Comparison of ENCODE assay signal across 8 cellular contexts in the genomic region with DNA sequence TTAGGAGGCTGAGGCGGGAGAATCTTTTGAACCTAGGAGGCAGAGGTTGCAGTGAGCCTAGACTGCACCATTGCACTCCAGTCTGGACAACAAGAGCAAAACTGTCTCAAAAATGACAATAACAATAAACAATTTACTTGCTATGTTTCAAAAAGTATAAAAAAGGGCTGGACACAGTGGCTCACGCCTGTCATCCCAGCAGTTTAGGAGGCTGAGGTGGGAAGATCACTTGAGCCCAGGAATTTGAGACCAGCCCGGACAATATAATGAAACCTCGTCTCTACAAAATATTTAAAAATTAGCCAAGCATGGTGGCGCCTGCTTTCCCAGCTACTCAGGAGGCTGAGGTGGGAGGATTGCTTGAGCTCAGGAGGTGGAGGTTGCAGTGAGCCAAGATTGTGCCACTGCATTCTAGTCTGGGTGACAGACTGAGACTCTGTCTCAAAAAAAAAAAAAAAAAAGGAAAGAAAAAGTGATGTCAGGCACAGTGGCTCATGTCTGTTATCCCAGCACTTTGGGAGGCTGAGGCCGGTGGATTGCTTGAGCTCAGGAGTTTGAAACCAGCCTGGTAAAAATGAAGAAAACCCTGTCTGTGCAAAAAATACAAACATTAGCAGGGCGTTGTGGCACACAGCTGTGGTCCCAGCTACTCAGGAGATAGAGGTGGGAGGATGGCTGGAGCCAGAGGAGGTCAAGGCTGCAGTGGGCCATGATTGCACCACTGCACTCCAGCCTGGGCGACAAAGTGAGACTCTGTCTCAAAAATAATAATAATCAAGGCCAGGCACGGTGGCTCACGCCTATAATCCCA. TPM values are rescaled to one million over a fixed set of nuclear protein-coding genes. Genes with fewer than 3 reads are reported as not detected.
A peak's percentile ranks its signal among the peaks of the same experiment; 100 is the strongest.
DNase-seq lines count a peak whose midpoint lies in the region; ATAC-seq, FAIRE-seq and TF ChIP-seq lines count a peak whose summit lies in the region.
"Not testable (repeated sequence)": the region's sequence is repeated elsewhere in the genome, so short reads cannot be mapped to it uniquely, and the experiment has no call there.

No MANE protein-coding gene starts in this region.

- H3K4ac ChIP-seq in IMR-90 (ENCODE audit: low read depth, low read length), result peak overlapping the region; percentile 78

- H3K4me3 Mint-ChIP-seq in T-helper 1 cell treated with Interleukin-12 subunit alpha and Interleukin-12 subunit beta and Interleukin-4 antibody, amounts not matched to agents 30 μg/mL and 1 μg/mL, for 36 hours; mesothelial cell of epicardium: not testable (repeated sequence)

- peak overlapping the region; percentile 86 for H3K14ac ChIP-seq in IMR-90 (replicated peaks; ENCODE audit: low read depth, low read length)

- H2AK9ac ChIP-seq in IMR-90 (replicated peaks; ENCODE audit: low read depth, low read length, poor library complexity), result not testable (repeated sequence)

- TF ChIP-seq POLR2A in A549 (IDR thresholded peaks at IDR 0.05; ENCODE audit: low read length); IMR-90 (IDR thresholded peaks at IDR 0.05; ENCODE audit: low read depth, low read length); body of pancreas (IDR thresholded peaks at IDR 0.05); esophagus squamous epithelium (IDR thresholded peaks at IDR 0.05); sigmoid colon (IDR thresholded peaks at IDR 0.05); tibial nerve (IDR thresholded peaks at IDR 0.05): not testable (repeated sequence)

- BruUV-seq in IMR-90 (replicated peaks; lab: Mats Ljungman, UMichigan), result not testable (repeated sequence)

- peak overlapping the region; percentile 78; the same call in 2 of the 3 replicates for H2BK15ac ChIP-seq in IMR-90 (ENCODE audit: low read depth, low read length)

- not testable (repeated sequence) for H3K36me3 ChIP-seq in IMR-90 (ENCODE audit: control insufficient read depth, insufficient read depth, low read length); body of pancreas (replicated peaks in 1 of 2; ENCODE audit: insufficient read depth in 1 of 2, low read depth in 2 of 2); esophagus squamous epithelium; sigmoid colon; tibial nerve

- in situ Hi-C loops in IMR-90 (cut with MboI; ENCODE audit: low sequenced_read_pairs), result not testable (repeated sequence)

- intact Hi-C loops in IMR-90 (cut with micrococcal nuclease); body of pancreas (cut with DNase I); esophagus squamous epithelium (cut with DNase I); sigmoid colon (cut with DNase I): not testable (repeated sequence)

- H2AFZ ChIP-seq in IMR-90 (replicated peaks; ENCODE audit: low read length, poor library complexity), result not testable (repeated sequence)

- TF ChIP-seq RAD21 in A549 (conservative IDR thresholded peaks at IDR 0.05 in 1 of 2, IDR thresholded peaks at IDR 0.05 in 1 of 2); IMR-90 (IDR thresholded peaks at IDR 0.05; ENCODE audit: low read length): not testable (repeated sequence)

- H3K4me3 ChIP-seq in A549; IMR-90 (ENCODE audit: insufficient read depth, low read depth, low read length); body of pancreas; esophagus squamous epithelium; sigmoid colon; tibial nerve: not testable (repeated sequence)

- 72% methylated on average over 10 of the region's 10 CpGs for WGBS in A549 (ENCODE audit: missing lambda C conversion rate)
- 100% methylated on average over 1 of the region's 10 CpGs; no CpG with 5 or more reads in 1 of the 2 experiments for WGBS in IMR-90 (ENCODE audit: extremely low coverage in 2 of 2, insufficient read length in 1 of 2), 2 experiments
- WGBS in body of pancreas, 2 donors, result 91% methylated on average over 10 of the region's 10 CpGs
- 86 to 87% methylated on average over 10 of the region's 10 CpGs for WGBS in esophagus squamous epithelium, 2 donors
- 93 to 94% methylated on average over 10 of the region's 10 CpGs for WGBS in sigmoid colon, 2 donors
- 93 to 94% methylated on average over 10 of the region's 10 CpGs for WGBS in tibial nerve, 2 donors

- H3K27me3 ChIP-seq in IMR-90 (ENCODE audit: control insufficient read depth, insufficient read depth, low read length); body of pancreas; esophagus squamous epithelium; sigmoid colon; tibial nerve: not testable (repeated sequence)

- peak overlapping the region; percentile 74 for H2BK120ac ChIP-seq in IMR-90 (ENCODE audit: low read depth, low read length)

- peak overlapping the region; percentile 4 to 53; a peak in 3 of 4 replicates for H4K8ac ChIP-seq in IMR-90 (ENCODE audit: low read depth in 2 of 2, low read length in 2 of 2)

- peaks cover 52% of the 10 kb centered on the region for H3K4me1 Mint-ChIP-seq in T-helper 1 cell treated with Interleukin-12 subunit alpha and Interleukin-12 subunit beta and Interleukin-4 antibody, amounts not matched to agents 30 μg/mL and 1 μg/mL, for 36 hours (ENCODE audit: low read depth)
- peaks cover 46% of the 10 kb centered on the region for H3K4me1 Mint-ChIP-seq in mesothelial cell of epicardium

- 0 out of 2 replicates have a peak overlapping the region, but pooled peaks have one; percentile 17 for H3K56ac ChIP-seq in IMR-90 (ENCODE audit: extremely low read depth, insufficient read depth, low read length)

- not testable (repeated sequence) for H3K27me3 Mint-ChIP-seq in T-helper 1 cell treated with Interleukin-12 subunit alpha and Interleukin-12 subunit beta and Interleukin-4 antibody, amounts not matched to agents 30 μg/mL and 1 μg/mL, for 36 hours (ENCODE audit: low read depth); mesothelial cell of epicardium (ENCODE audit: low read depth)

- H4K5ac ChIP-seq in IMR-90 (ENCODE audit: low read depth, low read length), result peak overlapping the region; percentile 45

- peaks cover 4 to 43% of the 10 kb centered on the region in 2 experiments; a peak in 3 of 4 replicates for H3K79me1 ChIP-seq in IMR-90 (ENCODE audit: low read depth in 1 of 2, low read length in 2 of 2)

- not testable (repeated sequence) for FAIRE-seq in A549 (lab: Jason Lieb, UNC)

- H3K4me1 ChIP-seq in A549 (peaks cover 96% of the 10 kb centered on the region), IMR-90 (ENCODE audit: control insufficient read depth, insufficient read depth, low read length) (peaks cover 14% of the 10 kb centered on the region), body of pancreas (peaks cover 89% of the 10 kb centered on the region), esophagus squamous epithelium (peaks cover 33 to 82% (median 51%) of the 10 kb centered on the region in 3 donors), sigmoid colon (peaks cover 0 to 42% (median 34%) of the 10 kb centered on the region in 4 donors), tibial nerve (peaks cover 0 to 46% (median 14%) of the 10 kb centered on the region in 4 donors)

- peak overlapping the region; percentile 61 for H3K4me2 ChIP-seq in A549
- H3K4me2 ChIP-seq in IMR-90 (ENCODE audit: low read depth, low read length), result not testable (repeated sequence)

- peaks cover 16% of the 10 kb centered on the region for H3K9me1 ChIP-seq in IMR-90 (ENCODE audit: insufficient read depth, low read length)

- H4K20me1 ChIP-seq in IMR-90 (ENCODE audit: insufficient read depth, low read length), result not testable (repeated sequence)

- H3K9me3 ChIP-seq in A549; IMR-90 (ENCODE audit: control insufficient read depth, insufficient read depth, low read length); body of pancreas; esophagus squamous epithelium; sigmoid colon; tibial nerve: not testable (repeated sequence)

- H2AK5ac ChIP-seq in IMR-90 (ENCODE audit: low read depth, low read length), result peak overlapping the region; percentile 92

- H3K27ac Mint-ChIP-seq in T-helper 1 cell treated with Interleukin-12 subunit alpha and Interleukin-12 subunit beta and Interleukin-4 antibody, amounts not matched to agents 30 μg/mL and 1 μg/mL, for 36 hours, result peak overlapping the region; percentile 93
- H3K27ac Mint-ChIP-seq in mesothelial cell of epicardium, result peak overlapping the region; percentile 47

- not testable (repeated sequence) for TF ChIP-seq EP300 in A549 (IDR thresholded peaks at IDR 0.05); sigmoid colon (IDR thresholded peaks at IDR 0.05); tibial nerve (IDR thresholded peaks at IDR 0.05)

- peak overlapping the region; percentile 10; the same call in 1 of the 2 replicates for H3K23ac ChIP-seq in IMR-90 (ENCODE audit: low read depth, low read length)

- not testable (repeated sequence) for H3K9ac ChIP-seq in IMR-90 (ENCODE audit: low read depth, low read length)

- peak overlapping the region; percentile 77 for H2BK5ac ChIP-seq in IMR-90 (ENCODE audit: low read depth, low read length, poor library complexity, severe bottlenecking)

- not testable (repeated sequence) for H3K9me3 Mint-ChIP-seq in T-helper 1 cell treated with Interleukin-12 subunit alpha and Interleukin-12 subunit beta and Interleukin-4 antibody, amounts not matched to agents 30 μg/mL and 1 μg/mL, for 36 hours; mesothelial cell of epicardium

- H3K27ac ChIP-seq in A549 (peak overlapping the region; percentile 91 to 96), IMR-90 (ENCODE audit: insufficient read depth, low read length) (peak overlapping the region; percentile 67), body of pancreas (peak overlapping the region; percentile 70 to 82 (median 75)), esophagus squamous epithelium (peak overlapping the region; percentile 88 to 99 (median 90)), sigmoid colon (peak overlapping the region; percentile 80 to 91 (median 85)), tibial nerve (peak overlapping the region in 3 of 4 donors; percentile 50 to 72 (median 59))

- not testable (repeated sequence) for TF ChIP-seq CTCF in A549 (IDR thresholded peaks at IDR 0.05); IMR-90 (conservative IDR thresholded peaks at IDR 0.05; ENCODE audit: low read depth, low read length); body of pancreas (IDR thresholded peaks at IDR 0.05); esophagus squamous epithelium (IDR thresholded peaks at IDR 0.05); mesothelial cell of epicardium (IDR thresholded peaks at IDR 0.05; ENCODE audit: unreplicated experiment); sigmoid colon (IDR thresholded peaks at IDR 0.05); tibial nerve (IDR thresholded peaks at IDR 0.05)

- H4K91ac ChIP-seq in IMR-90 (ENCODE audit: insufficient read depth, low read depth, low read length), result peak overlapping the region; percentile 80

- peak overlapping the region; percentile 80 for H3K18ac ChIP-seq in IMR-90 (ENCODE audit: low read depth, low read length)

- CTCF ChIA-PET in A549 (lab: Yijun Ruan, JAX), result interaction anchor here (0.6 to 2.4 kb wide), 20 partner anchors 8 to 524 kb away, joined by 3 to 17 read pairs (median 4); no protein-coding TSS in a partner anchor
- CTCF ChIA-PET in IMR-90 (lab: Yijun Ruan, JAX), result interaction anchor here (1.6 kb wide), 1 partner anchor 101 kb away, joined by 6 read pairs; no protein-coding TSS in a partner anchor

- POLR2A ChIA-PET in A549 (lab: Yijun Ruan, JAX), result interaction anchor here (0.6 to 1.2 kb wide), 8 partner anchors 23 to 705 kb away, joined by 3 to 15 read pairs (median 4); partner anchors contain the start of gene CLTC
- POLR2A ChIA-PET in IMR-90 (lab: Charles Lee; ENCODE audit: unreplicated experiment), result interaction anchor here (0.5 to 1.1 kb wide), 4 partner anchors 8 to 17 kb away, joined by 3 to 16 read pairs (median 4); no protein-coding TSS in a partner anchor

- dilution Hi-C loops in IMR-90 (cut with HindIII; ENCODE audit: low sequenced_read_pairs, unreplicated experiment), result not testable (repeated sequence)

- DNase-seq in A549 (ENCODE audit: low read depth in 1 of 2, low spot score in 1 of 2); IMR-90; esophagus squamous epithelium (lab: John Stamatoyannopoulos, UW); mesothelial cell of epicardium (ENCODE audit: low spot score in 2 of 2, unreplicated experiment in 2 of 2); tibial nerve (ENCODE audit: low spot score in 2 of 2): not testable (repeated sequence)
- DNase-seq in body of pancreas, result peak in 1 of 4 donors; percentile 6
- DNase-seq in sigmoid colon, result peak; percentile 36

- H2BK20ac ChIP-seq in IMR-90 (ENCODE audit: low read depth, low read length), result peak overlapping the region; percentile 77

- not testable (repeated sequence) for H3K36me3 Mint-ChIP-seq in T-helper 1 cell treated with Interleukin-12 subunit alpha and Interleukin-12 subunit beta and Interleukin-4 antibody, amounts not matched to agents 30 μg/mL and 1 μg/mL, for 36 hours (ENCODE audit: low read depth); mesothelial cell of epicardium

- ATAC-seq in A549; IMR-90 (ENCODE audit: low read depth); body of pancreas: not testable (repeated sequence)

RNA-seq across cellular contexts. Expression of gene TUBD1, which starts 38.6 kb away (rescaled TPM):
- polyA plus RNA-seq in A549 (2011; rRNA removed), result 24.4 and 28.3 TPM in 2 replicates
- polyA plus RNA-seq in A549 (2012; cell fraction: cytosol; rRNA removed), result 9.0 and 10.4 TPM in 2 replicates
- 3.6 and 4.7 TPM in 2 replicates for polyA plus RNA-seq in A549 (2012; cell fraction: nucleus; rRNA removed)
- 15.5 to 15.9 TPM (median 15.7 TPM) in 3 replicates for polyA plus RNA-seq in A549 (2017; fragmentation: RNase III; extraction: RNeasy Plus Mini Kit Qiagen cat#74134 plus additional on column Dnase treatment)
- 27.4 and 33.7 TPM in 2 replicates for polyA minus RNA-seq in A549 (2011; rRNA and poly(A)+ RNA removed)
- total RNA-seq in IMR-90 (2012; rRNA removed), result 4.4 and 4.7 TPM in 2 replicates
- polyA plus RNA-seq in IMR-90 (2012; rRNA removed), result 2.2 TPM in 2 replicates
- 0.58 and 1.1 TPM in 2 replicates for polyA plus RNA-seq in IMR-90 (2012; cell fraction: cytosol; rRNA removed)
- polyA plus RNA-seq in IMR-90 (2012; cell fraction: nucleus; rRNA removed; ENCODE audit: low replicate concordance), result 0.90 and 3.7 TPM in 2 replicates
- total RNA-seq in body of pancreas, result 1 to 10 TPM; 6.9 to 7.5 TPM
- 10 to 100 TPM in 2 of 4 donors, 1 to 10 TPM in 2; 8.0 to 16.0 (median 12.5) TPM for total RNA-seq in esophagus squamous epithelium
- 10.5 to 13.9 TPM (median 13.0 TPM) in 3 replicates for total RNA-seq in mesothelial cell of epicardium
- 10 to 100 TPM; 13.8 to 23.2 (median 14.6) TPM for total RNA-seq in sigmoid colon
- 1 to 10 TPM; 3.9 to 5.9 (median 5.4) TPM for polyA plus RNA-seq in sigmoid colon
- 10 to 100 TPM in 2 of 4 donors, 1 to 10 TPM in 2; 4.2 to 16.5 (median 8.4) TPM for total RNA-seq in tibial nerve

RNA-seq across cellular contexts. Expression of gene RPS6KB1, which starts 38.8 kb away (rescaled TPM):
- polyA plus RNA-seq in A549 (2011; rRNA removed), result 53.7 and 57.3 TPM in 2 replicates
- 16.0 and 16.7 TPM in 2 replicates for polyA plus RNA-seq in A549 (2012; cell fraction: cytosol; rRNA removed)
- polyA plus RNA-seq in A549 (2012; cell fraction: nucleus; rRNA removed), result 11.6 and 25.0 TPM in 2 replicates
- polyA plus RNA-seq in A549 (2017; fragmentation: RNase III; extraction: RNeasy Plus Mini Kit Qiagen cat#74134 plus additional on column Dnase treatment), result 67.3 to 81.7 TPM (median 69.4 TPM) in 3 replicates
- polyA minus RNA-seq in A549 (2011; rRNA and poly(A)+ RNA removed), result 35.0 and 37.4 TPM in 2 replicates
- 18.9 and 20.3 TPM in 2 replicates for total RNA-seq in IMR-90 (2012; rRNA removed)
- 9.7 and 11.7 TPM in 2 replicates for polyA plus RNA-seq in IMR-90 (2012; rRNA removed)
- 1.5 and 1.8 TPM in 2 replicates for polyA plus RNA-seq in IMR-90 (2012; cell fraction: cytosol; rRNA removed)
- polyA plus RNA-seq in IMR-90 (2012; cell fraction: nucleus; rRNA removed; ENCODE audit: low replicate concordance), result 1.9 and 12.3 TPM in 2 replicates
- total RNA-seq in body of pancreas, result 10 to 100 TPM; 30.6 to 55.0 TPM
- 10 to 100 TPM; 18.4 to 49.2 (median 25.9) TPM for total RNA-seq in esophagus squamous epithelium
- 42.3 to 49.9 TPM (median 42.8 TPM) in 3 replicates for total RNA-seq in mesothelial cell of epicardium
- 10 to 100 TPM; 28.9 to 63.0 (median 45.7) TPM for total RNA-seq in sigmoid colon
- 10 to 100 TPM in 1 of 3 donors, 1 to 10 TPM in 2; 8.1 to 13.3 (median 9.0) TPM for polyA plus RNA-seq in sigmoid colon
- total RNA-seq in tibial nerve, result 10 to 100 TPM; 33.6 to 48.3 (median 43.2) TPM
